9 cellular contexts compared by ENCODE assay signal in the genomic region with DNA sequence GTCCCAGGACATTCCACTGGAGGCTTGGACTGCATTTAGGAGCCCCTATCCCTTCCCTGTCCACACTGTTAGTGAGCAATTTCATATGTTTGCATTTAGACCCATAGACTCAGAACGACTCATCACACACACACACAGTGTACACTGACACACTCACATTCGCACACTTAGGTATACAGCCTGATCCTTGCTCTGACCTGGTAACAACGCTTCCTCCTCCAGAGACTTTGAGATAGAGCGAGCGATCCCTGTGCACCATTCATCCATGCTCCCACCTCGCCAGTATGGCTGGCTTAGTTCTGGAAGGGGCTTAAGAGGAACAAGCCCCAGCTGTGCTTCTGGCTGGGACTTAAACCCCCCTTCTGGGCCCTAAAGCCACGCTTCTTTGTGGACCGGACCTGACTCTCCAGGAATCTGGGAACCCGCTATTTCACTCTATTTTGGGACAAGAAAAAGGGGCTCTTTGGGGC. TPM values are rescaled to one million over a fixed set of nuclear protein-coding genes. Genes with fewer than 3 reads are reported as not detected.
DNase-seq lines count a peak whose midpoint lies in the region; ATAC-seq and TF ChIP-seq lines count a peak whose summit lies in the region.
"Had no signal": no experiment of that assay in that cellular context is flagged by ENCODE, and none has a peak within 500 bp of the region (broad histone marks: within the 10 kb centered on the region; RNA-seq: fewer than 3 reads in every experiment).

No MANE protein-coding gene starts in this region.

- H3K4me3 ChIP-seq in AG04449 (ENCODE audit: low read depth, low read length) (peak overlapping the region; percentile 46), mucosa of descending colon (peak overlapping the region; percentile 30)

- peaks cover 23% of the 10 kb centered on the region for H3K36me3 Mint-ChIP-seq in HFFc6 (ENCODE audit: low read depth)

- intact Hi-C loops in mucosa of descending colon (cut with DNase I, micrococcal nuclease): no loop called here

- H3K4me3 Mint-ChIP-seq in HFFc6: peak overlapping the region; percentile 91

- no peaks in the 10 kb centered on the region for H3K9me3 Mint-ChIP-seq in HFFc6

- no peaks in the 10 kb centered on the region for H3K36me3 ChIP-seq in mucosa of descending colon (ENCODE audit: low read depth)

- POLR2A ChIA-PET in AG04449 (lab: Yijun Ruan, JAX): interaction anchor here (1.0 kb wide), 1 partner anchor 461 kb away, joined by 3 read pairs; no protein-coding TSS in a partner anchor

- peak overlapping the region; percentile 77 for H3K27ac Mint-ChIP-seq in HFFc6

- peaks cover 2% of the 10 kb centered on the region for H3K27me3 Mint-ChIP-seq in HFFc6 (ENCODE audit: insufficient read depth)

- H3K4me1 ChIP-seq in mucosa of descending colon (ENCODE audit: low read depth): peaks cover 10% of the 10 kb centered on the region

- no peak for TF ChIP-seq CTCF in AG04449 (IDR thresholded peaks at IDR 0.05; ENCODE audit: insufficient read depth, low read length, missing control alignments)
- TF ChIP-seq CTCF in HFFc6 (IDR thresholded peaks at IDR 0.05): no peak
- no peak for TF ChIP-seq CTCF in mucosa of descending colon (IDR thresholded peaks at IDR 0.05)

- ATAC-seq in mucosa of descending colon: peak; percentile 46
- ATAC-seq in GM19452 (IDR thresholded peaks at IDR 0.05; ENCODE audit: unreplicated experiment): no peak
- no peak for ATAC-seq in HG03571 (IDR thresholded peaks at IDR 0.05; ENCODE audit: unreplicated experiment)

- CTCF ChIA-PET in AG04449 (lab: Yijun Ruan, JAX): interaction anchor here (2.2 kb wide), 1 partner anchor 10 kb away, joined by 14 read pairs; no protein-coding TSS in a partner anchor

- DNase-seq in AG04449 (ENCODE audit: low read depth, low spot score) (no peak), HFFc6 (no peak), mucosa of descending colon (peak in 2 of 3 donors; percentile 48 to 58), activated gamma-delta T cell treated with Interleukin-2 at 50 U/mL for 16 hours (no peak), T-helper 9 cell (no peak)
- peak; percentile 51 for DNase-seq in activated CD8-positive, alpha-beta memory T cell treated with anti-CD3 and anti-CD28 coated beads, Interleukin-2, amount 50 U/mL, for 48 hours
- DNase-seq: foreskin melanocyte had no signal

- H3K4me1 Mint-ChIP-seq in HFFc6 (ENCODE audit: low read depth): peaks cover 24% of the 10 kb centered on the region

- no peaks in the 10 kb centered on the region for H3K9me3 ChIP-seq in mucosa of descending colon

RNA-seq across cellular contexts. Expression of a gene that starts 0.9 kb away (rescaled TPM):
- 10 to 100 TPM; 11.1 to 16.0 (median 13.1) TPM for total RNA-seq in HFFc6 (2021; fragmentation: NEBNext Ultra II Directional; extraction: Animal tissue kit (Norgen Biotek cat#: 25700))
- 10 to 100 TPM; 28.0 to 54.3 (median 42.2) TPM for total RNA-seq in mucosa of descending colon

RNA-seq across cellular contexts. Expression of a gene that starts 15.8 kb away (rescaled TPM):
- 10 to 100 TPM; 33.1 to 42.1 (median 39.1) TPM for total RNA-seq in HFFc6 (2021; fragmentation: NEBNext Ultra II Directional; extraction: Animal tissue kit (Norgen Biotek cat#: 25700))
- 10 to 100 TPM in 1 of 3 donors, 1 to 10 TPM in 2; 3.2 to 27.2 (median 5.4) TPM for total RNA-seq in mucosa of descending colon

RNA-seq across cellular contexts. Expression of a gene that starts 26.7 kb away (rescaled TPM):
- total RNA-seq in HFFc6 (2021; fragmentation: NEBNext Ultra II Directional; extraction: Animal tissue kit (Norgen Biotek cat#: 25700)): 10 to 100 TPM; 38.9 to 43.5 (median 41.1) TPM
- 10 to 100 TPM; 25.0 to 56.9 (median 25.8) TPM for total RNA-seq in mucosa of descending colon

RNA-seq across cellular contexts. Expression of a gene that starts 35.5 kb away (rescaled TPM):
- 10 to 100 TPM; 25.2 to 37.0 (median 26.7) TPM for total RNA-seq in HFFc6 (2021; fragmentation: NEBNext Ultra II Directional; extraction: Animal tissue kit (Norgen Biotek cat#: 25700))
- 10 to 100 TPM; 22.0 to 27.9 (median 25.0) TPM for total RNA-seq in mucosa of descending colon

RNA-seq across cellular contexts. Expression of a gene that starts 41.8 kb away (rescaled TPM):
- not detected for total RNA-seq in HFFc6 (2021; fragmentation: NEBNext Ultra II Directional; extraction: Animal tissue kit (Norgen Biotek cat#: 25700))
- 1 to 10 TPM in 1 of 3 donors, under 1 TPM in 1, not detected in 1; 0.43 to 2.7 TPM for total RNA-seq in mucosa of descending colon

Comparison
In these comparisons a context has a peak if more than half of its experiments do, and no peak if none do; other contexts are left out.
1. DNase-seq: peak in activated CD8-positive, alpha-beta memory T cell treated with anti-CD3 and anti-CD28 coated beads, Interleukin-2, amount 50 U/mL, for 48 hours (single experiment) and mucosa of descending colon (2 of 3); none in AG04449 (single experiment), HFFc6 (single experiment), activated gamma-delta T cell treated with Interleukin-2 at 50 U/mL for 16 hours (single experiment) and T-helper 9 cell (single experiment).